Comparison of ENCODE assay signal across 2 cellular contexts in genomic region chr1:114418948-114419347, GRCh38.
TF ChIP-seq lines count a peak whose summit lies in the region.
"Not testable (repeated sequence)": the region's sequence is repeated elsewhere in the genome, so short reads cannot be mapped to it uniquely, and the experiment has no call there.

No MANE protein-coding gene starts in this region.

TF ChIP-seq in K562, 482 proteins besides CTCF, POLR2A, EP300 and RAD21:
- TF ChIP-seq ZBTB33 (CRISPR knock-in tag; IDR thresholded peaks at IDR 0.05) (peak; percentile 51; the same call in 1 of the 2 replicates), CEBPG (CRISPR knock-in tag; IDR thresholded peaks at IDR 0.05) (0 out of 2 replicates have a peak, but pooled peaks have one; percentile 6), ZNF121 (CRISPR knock-in tag; conservative IDR thresholded peaks at IDR 0.05) (peak; percentile 87)
- TF ChIP-seq CEBPG (tag; conservative IDR thresholded peaks at IDR 0.05 in 1 of 2, IDR thresholded peaks at IDR 0.05 in 1 of 2): not testable (repeated sequence)

TF ChIP-seq in HepG2, 621 proteins besides CTCF, POLR2A, EP300 and RAD21:
- TF ChIP-seq ZNF770 (CRISPR knock-in tag; IDR thresholded peaks at IDR 0.05): 0 out of 2 replicates have a peak, but pooled peaks have one; percentile 15
TF ChIP-seq in HepG2: peak in this region for 1; not testable (repeated sequence) for 620.
